In the genomic region with DNA sequence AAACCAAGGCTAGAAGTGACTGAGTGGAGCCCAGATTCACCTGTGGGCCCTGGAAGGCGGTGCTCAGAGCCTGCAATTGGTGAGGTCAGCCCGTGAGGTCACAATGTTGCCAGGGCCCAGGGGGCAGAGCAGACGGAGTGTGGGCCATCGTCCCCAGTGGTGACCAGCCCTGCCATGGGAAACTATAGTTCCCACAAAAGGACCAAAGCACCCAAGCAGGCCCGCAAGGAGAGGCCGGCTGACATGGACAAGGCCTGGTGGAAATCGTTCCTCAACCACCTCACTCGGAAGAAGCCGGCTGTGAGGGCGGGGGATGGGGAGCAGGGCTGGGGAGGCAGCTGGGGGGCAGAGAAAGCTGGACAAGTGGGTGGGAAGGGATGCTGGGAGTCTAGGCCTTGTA, we compare ENCODE assay signal across 8 cellular contexts. TPM values are rescaled to one million over a fixed set of nuclear protein-coding genes. Genes with fewer than 3 reads are reported as not detected.
DNase-seq lines count a peak whose midpoint lies in the region; ATAC-seq and TF ChIP-seq lines count a peak whose summit lies in the region.

C20orf144 (plus strand) TSS at position 156 of the 400 bp plus-strand sequence; CDS start at position 175, 19 bp downstream.

- H3K27me3 Mint-ChIP-seq in T-helper 17 cell: no peaks in the 10 kb centered on the region

- peaks cover 11% of the 10 kb centered on the region for H3K36me3 ChIP-seq in rectal smooth muscle tissue (ENCODE audit: control insufficient read depth, insufficient read depth, low read length)

- intact Hi-C loops in posterior vena cava (cut with DNase I): no loop called here

- peaks cover 2% of the 10 kb centered on the region for H3K36me3 Mint-ChIP-seq in T-helper 17 cell (ENCODE audit: low read depth)

- TF ChIP-seq CTCF in fibroblast of the aortic adventitia (IDR thresholded peaks at IDR 0.05; ENCODE audit: insufficient read depth, low read length): no peak

- peak within 1 kb of the TSS; percentile 91 for H3K27ac ChIP-seq in rectal smooth muscle tissue (ENCODE audit: low read depth, low read length)

- ATAC-seq in T-helper 17 cell (no peak), HG03135 (IDR thresholded peaks at IDR 0.05; ENCODE audit: unreplicated experiment) (no peak), GM21381 (IDR thresholded peaks at IDR 0.05; ENCODE audit: unreplicated experiment) (no peak)

- peaks cover 22% of the 10 kb centered on the region for H3K4me1 Mint-ChIP-seq in T-helper 17 cell

- peak within 1 kb of the TSS; percentile 90 for H3K4me3 Mint-ChIP-seq in T-helper 17 cell

- H3K27me3 ChIP-seq in rectal smooth muscle tissue (ENCODE audit: control insufficient read depth, insufficient read depth, low read length): no peaks in the 10 kb centered on the region

- DNase-seq in T-helper 17 cell: no peak
- no peak for DNase-seq in fibroblast of the aortic adventitia (ENCODE audit: low read depth)
- no peak for DNase-seq in posterior vena cava (ENCODE audit: low spot score)
- DNase-seq in amniotic stem cell (lab: John Stamatoyannopoulos, UW): no peak

- H3K4me1 ChIP-seq in rectal smooth muscle tissue (ENCODE audit: control insufficient read depth, insufficient read depth, low read length): peaks cover 16% of the 10 kb centered on the region

- peak within 1 kb of the TSS; percentile 40 for H3K9ac ChIP-seq in rectal smooth muscle tissue (ENCODE audit: low read length)

- no peaks in the 10 kb centered on the region for H3K9me3 ChIP-seq in T-helper 17 cell (ENCODE audit: control insufficient read depth, low read length, poor library complexity, severe bottlenecking)

- peak within 1 kb of the TSS; percentile 90 for H3K27ac Mint-ChIP-seq in T-helper 17 cell

- H3K4me3 ChIP-seq in GM08714 (ENCODE audit: low read length) (peak within 1 kb of the TSS; percentile 69; the same call in 1 of the 2 replicates), fibroblast of the aortic adventitia (ENCODE audit: low read depth, low read length) (peak within 1 kb of the TSS; percentile 77), rectal smooth muscle tissue (ENCODE audit: low read length) (peak within 1 kb of the TSS; percentile 89)

RNA-seq across cellular contexts. Expression of gene C20orf144, which starts in this region (rescaled TPM):
- total RNA-seq in T-helper 17 cell (under 1 TPM; 0.13 to 0.45 TPM), fibroblast of the aortic adventitia (ENCODE audit: low replicate concordance) (0.16 and 0.18 TPM in 2 replicates), posterior vena cava (not detected)
